Comparison of ENCODE assay signal across 26 cellular contexts in genomic region chr16:48250520-48251278, GRCh38. TPM values are rescaled to one million over a fixed set of nuclear protein-coding genes. Genes with fewer than 3 reads are reported as not detected.
DNase-seq lines count a peak whose midpoint lies in the region; ATAC-seq and TF ChIP-seq lines count a peak whose summit lies in the region.
"Had no signal": no experiment of that assay in that cellular context is flagged by ENCODE, and none has a peak within 500 bp of the region (broad histone marks: within the 10 kb centered on the region; RNA-seq: fewer than 3 reads in every experiment).

No MANE protein-coding gene starts in this region.

- H3K27ac Mint-ChIP-seq in activated naive CD8-positive, alpha-beta T cell: peak overlapping the region; percentile 35
- no peak overlapping the region for H3K27ac Mint-ChIP-seq in activated naive CD8-positive, alpha-beta T cell treated with anti-CD3 and anti-CD28 coated beads for 36 hours
- H3K27ac Mint-ChIP-seq in activated T-helper 2 cell treated with anti-CD3 and anti-CD28 coated beads, Interferon-gamma antibody, Interleukin-2, Interleukin-4, amounts not matched to agents 10 μg/mL and 5 μg/mL and 100 μg/mL, durations not matched to agents 14 hours and 24 hours and 36 hours: no peak overlapping the region
- H3K27ac Mint-ChIP-seq in endodermal cell: no peak overlapping the region
- H3K27ac Mint-ChIP-seq: B cell; stimulated activated naive CD8-positive, alpha-beta T cell treated with anti-CD3 and anti-CD28 coated beads, Interleukin-15, Interleukin-2, amounts not matched to agents 100 ng/mL and 50 ng/mL, for 24 hours; T-cell had no signal

- DNase-seq in activated naive CD8-positive, alpha-beta T cell treated with anti-CD3 and anti-CD28 coated beads for 36 hours: no peak
- DNase-seq in foreskin keratinocyte: peak in 1 of 2 donors; percentile 38
- no peak for DNase-seq in activated T-helper 2 cell treated with anti-CD3 and anti-CD28 coated beads, Interferon-gamma antibody, Interleukin-2, Interleukin-4, amounts not matched to agents 10 μg/mL and 5 μg/mL and 100 μg/mL, durations not matched to agents 14 hours and 24 hours and 36 hours (ENCODE audit: low spot score)
- DNase-seq in endodermal cell: no peak
- no peak for DNase-seq in BE2C
- DNase-seq: activated CD8-positive, alpha-beta T cell treated with anti-CD3 and anti-CD28 coated beads, Interleukin-2, amount 10 ng/mL, durations not matched to agents 7 days and 5 days; activated gamma-delta T cell; adrenal gland; effector CD4-positive, alpha-beta T cell; GDM1; mammary epithelial cell; NCI-H2107; NCI-H748 treated with DMSO at 0.1 percent for 48 hours; SJCRH30; T-cell; uterus had no signal

- WGBS in endodermal cell (ENCODE audit: insufficient coverage in 1 of 2, insufficient read length in 1 of 2), 2 experiments: 96 to 100% methylated on average over 3 to 4 of the region's 5 CpGs

- no peaks in the 10 kb centered on the region for H3K9me3 ChIP-seq in endodermal cell (ENCODE audit: control insufficient read depth, low read length)
- H3K9me3 ChIP-seq in BE2C: no peaks in the 10 kb centered on the region
- H3K9me3 ChIP-seq: A549, adrenal gland, prostate gland, SJCRH30, thoracic aorta, uterus had no signal

- H3K36me3 Mint-ChIP-seq in activated naive CD8-positive, alpha-beta T cell: peaks cover 9% of the 10 kb centered on the region
- peaks cover 11% of the 10 kb centered on the region for H3K36me3 Mint-ChIP-seq in activated naive CD8-positive, alpha-beta T cell treated with anti-CD3 and anti-CD28 coated beads for 36 hours
- peaks cover 36% of the 10 kb centered on the region for H3K36me3 Mint-ChIP-seq in activated T-helper 2 cell treated with anti-CD3 and anti-CD28 coated beads, Interferon-gamma antibody, Interleukin-2, Interleukin-4, amounts not matched to agents 10 μg/mL and 5 μg/mL and 100 μg/mL, durations not matched to agents 14 hours and 24 hours and 36 hours (ENCODE audit: low read depth)
- H3K36me3 Mint-ChIP-seq in endodermal cell (ENCODE audit: low read depth): peaks cover 18% of the 10 kb centered on the region

- no peak for TF ChIP-seq CTCF in VCaP (conservative IDR thresholded peaks at IDR 0.05)
- TF ChIP-seq CTCF in foreskin keratinocyte (conservative IDR thresholded peaks at IDR 0.05): no peak
- no peak for TF ChIP-seq CTCF in endodermal cell (conservative IDR thresholded peaks at IDR 0.05)
- TF ChIP-seq CTCF in BE2C (IDR thresholded peaks at IDR 0.05; ENCODE audit: low read depth, low read length): no peak

- H3K27me3 ChIP-seq in foreskin keratinocyte: no peaks in the 10 kb centered on the region
- H3K27me3 ChIP-seq in endodermal cell (ENCODE audit: control insufficient read depth, insufficient read depth, low read length, poor library complexity, severe bottlenecking): no peaks in the 10 kb centered on the region
- no peaks in the 10 kb centered on the region for H3K27me3 ChIP-seq in BE2C
- H3K27me3 ChIP-seq: adrenal gland, SJCRH30, uterus had no signal

- ATAC-seq in foreskin keratinocyte: peak; percentile 92
- no peak for ATAC-seq in HG03280 (IDR thresholded peaks at IDR 0.05; ENCODE audit: unreplicated experiment)
- ATAC-seq: A549; activated CD8-positive, alpha-beta T cell treated with anti-CD3 and anti-CD28 coated beads, Interleukin-2, amount 10 ng/mL, durations not matched to agents 7 days and 5 days; T-cell had no signal

- intact Hi-C loops in activated T-helper 2 cell treated with anti-CD3 and anti-CD28 coated beads, Interferon-gamma antibody, Interleukin-2, Interleukin-4, amounts not matched to agents 10 μg/mL and 5 μg/mL and 100 μg/mL, durations not matched to agents 14 hours and 24 hours and 36 hours (cut with micrococcal nuclease): no loop called here

- H3K9ac ChIP-seq in endodermal cell (ENCODE audit: extremely low read depth, low read length, poor library complexity, severe bottlenecking): no peak overlapping the region

- H3K27ac ChIP-seq in VCaP: peak overlapping the region; percentile 35
- H3K27ac ChIP-seq in foreskin keratinocyte: no peak overlapping the region
- H3K27ac ChIP-seq in endodermal cell (ENCODE audit: low read depth, low read length): no peak overlapping the region
- H3K27ac ChIP-seq: A549, adrenal gland, SJCRH30, thoracic aorta, uterus had no signal

- peaks cover 22% of the 10 kb centered on the region for H3K4me1 ChIP-seq in foreskin keratinocyte
- no peaks in the 10 kb centered on the region for H3K4me1 ChIP-seq in endodermal cell (ENCODE audit: control insufficient read depth, insufficient read depth, low read length)
- no peaks in the 10 kb centered on the region; the same call in 1 of the 2 replicates for H3K4me1 ChIP-seq in BE2C

- no peak overlapping the region for H3K4me3 Mint-ChIP-seq in activated naive CD8-positive, alpha-beta T cell
- no peak overlapping the region for H3K4me3 Mint-ChIP-seq in activated naive CD8-positive, alpha-beta T cell treated with anti-CD3 and anti-CD28 coated beads for 36 hours
- H3K4me3 Mint-ChIP-seq in activated T-helper 2 cell treated with anti-CD3 and anti-CD28 coated beads, Interferon-gamma antibody, Interleukin-2, Interleukin-4, amounts not matched to agents 10 μg/mL and 5 μg/mL and 100 μg/mL, durations not matched to agents 14 hours and 24 hours and 36 hours (ENCODE audit: low read depth): no peak overlapping the region
- no peak overlapping the region for H3K4me3 Mint-ChIP-seq in endodermal cell
- H3K4me3 Mint-ChIP-seq: activated CD8-positive, alpha-beta T cell treated with anti-CD3 and anti-CD28 coated beads, Interleukin-2, amount 10 ng/mL, durations not matched to agents 7 days and 5 days; B cell; stimulated activated naive CD8-positive, alpha-beta T cell treated with anti-CD3 and anti-CD28 coated beads, Interleukin-15, Interleukin-2, amounts not matched to agents 100 ng/mL and 50 ng/mL, for 24 hours; T-cell had no signal

- no peak overlapping the region for H3K4me3 ChIP-seq in endodermal cell (ENCODE audit: low read length)
- H3K4me3 ChIP-seq in BE2C (ENCODE audit: low read depth, low read length): no peak overlapping the region
- H3K4me3 ChIP-seq: A549, adrenal gland, prostate gland, SJCRH30, thoracic aorta, uterus had no signal

- H3K9me3 Mint-ChIP-seq in activated naive CD8-positive, alpha-beta T cell (ENCODE audit: low read depth): no peaks in the 10 kb centered on the region
- H3K9me3 Mint-ChIP-seq in activated naive CD8-positive, alpha-beta T cell treated with anti-CD3 and anti-CD28 coated beads for 36 hours: no peaks in the 10 kb centered on the region
- H3K9me3 Mint-ChIP-seq in activated T-helper 2 cell treated with anti-CD3 and anti-CD28 coated beads, Interferon-gamma antibody, Interleukin-2, Interleukin-4, amounts not matched to agents 10 μg/mL and 5 μg/mL and 100 μg/mL, durations not matched to agents 14 hours and 24 hours and 36 hours: no peaks in the 10 kb centered on the region
- H3K9me3 Mint-ChIP-seq in endodermal cell: no peaks in the 10 kb centered on the region
- H3K9me3 Mint-ChIP-seq: brain; stimulated activated naive CD8-positive, alpha-beta T cell treated with anti-CD3 and anti-CD28 coated beads, Interleukin-15, Interleukin-2, amounts not matched to agents 100 ng/mL and 50 ng/mL, for 24 hours; T-cell had no signal

- H3K36me3 ChIP-seq in endodermal cell (ENCODE audit: control insufficient read depth, insufficient read depth, low read length) (peaks cover 28% of the 10 kb centered on the region), BE2C (peaks cover 26% of the 10 kb centered on the region)
- H3K36me3 ChIP-seq: prostate gland, uterus had no signal

- peaks cover 52% of the 10 kb centered on the region for H3K4me1 Mint-ChIP-seq in activated naive CD8-positive, alpha-beta T cell (ENCODE audit: low read depth)
- H3K4me1 Mint-ChIP-seq in activated naive CD8-positive, alpha-beta T cell treated with anti-CD3 and anti-CD28 coated beads for 36 hours: peaks cover 29% of the 10 kb centered on the region
- H3K4me1 Mint-ChIP-seq in activated T-helper 2 cell treated with anti-CD3 and anti-CD28 coated beads, Interferon-gamma antibody, Interleukin-2, Interleukin-4, amounts not matched to agents 10 μg/mL and 5 μg/mL and 100 μg/mL, durations not matched to agents 14 hours and 24 hours and 36 hours (ENCODE audit: low read depth): peaks cover 25% of the 10 kb centered on the region
- peaks cover 14% of the 10 kb centered on the region for H3K4me1 Mint-ChIP-seq in endodermal cell

- H3K27me3 Mint-ChIP-seq in activated naive CD8-positive, alpha-beta T cell: no peaks in the 10 kb centered on the region
- no peaks in the 10 kb centered on the region for H3K27me3 Mint-ChIP-seq in activated naive CD8-positive, alpha-beta T cell treated with anti-CD3 and anti-CD28 coated beads for 36 hours
- H3K27me3 Mint-ChIP-seq in activated T-helper 2 cell treated with anti-CD3 and anti-CD28 coated beads, Interferon-gamma antibody, Interleukin-2, Interleukin-4, amounts not matched to agents 10 μg/mL and 5 μg/mL and 100 μg/mL, durations not matched to agents 14 hours and 24 hours and 36 hours (ENCODE audit: low read depth): no peaks in the 10 kb centered on the region
- H3K27me3 Mint-ChIP-seq in endodermal cell (ENCODE audit: insufficient read depth): no peaks in the 10 kb centered on the region
- H3K27me3 Mint-ChIP-seq: B cell; brain; stimulated activated naive CD8-positive, alpha-beta T cell treated with anti-CD3 and anti-CD28 coated beads, Interleukin-15, Interleukin-2, amounts not matched to agents 100 ng/mL and 50 ng/mL, for 24 hours; T-cell had no signal

RNA-seq across cellular contexts. Expression of gene ABCC11, which starts 3.4 kb away (rescaled TPM):
- under 1 TPM; 0.14 to 0.16 TPM for total RNA-seq in activated naive CD8-positive, alpha-beta T cell treated with anti-CD3 and anti-CD28 coated beads for 36 hours
- total RNA-seq in foreskin keratinocyte (0.10 and 0.11 TPM in 2 replicates), endodermal cell (under 1 TPM in 1 of 2 donors, not detected in 1; 0.70 TPM)
- polyA plus RNA-seq in foreskin keratinocyte: 0.03 and 0.09 TPM in 2 replicates
- total RNA-seq in activated T-helper 2 cell treated with anti-CD3 and anti-CD28 coated beads, Interferon-gamma antibody, Interleukin-2, Interleukin-4, amounts not matched to agents 10 μg/mL and 5 μg/mL and 100 μg/mL, durations not matched to agents 14 hours and 24 hours and 36 hours: 0.05 and 0.09 TPM in 2 replicates
- polyA plus RNA-seq in endodermal cell (2013, experiment 1 of 2): not detected
- 0.41 TPM for polyA plus RNA-seq in endodermal cell (2013, experiment 2 of 2)
- polyA plus RNA-seq in BE2C (2012; ENCODE audit: insufficient read depth, insufficient read length, low read depth): 1.1 TPM
- total RNA-seq: activated CD8-positive, alpha-beta T cell treated with anti-CD3 and anti-CD28 coated beads, Interleukin-2, amount 10 ng/mL, durations not matched to agents 7 days and 5 days; B cell; M059J; thoracic aorta had no signal

RNA-seq across cellular contexts. Expression of gene LONP2, which starts 6.6 kb away (rescaled TPM):
- 10 to 100 TPM; 52.2 to 53.0 TPM for total RNA-seq in activated naive CD8-positive, alpha-beta T cell treated with anti-CD3 and anti-CD28 coated beads for 36 hours
- 53.5 and 55.8 TPM in 2 replicates for total RNA-seq in foreskin keratinocyte
- 13.1 and 15.1 TPM in 2 replicates for polyA plus RNA-seq in foreskin keratinocyte
- total RNA-seq in activated T-helper 2 cell treated with anti-CD3 and anti-CD28 coated beads, Interferon-gamma antibody, Interleukin-2, Interleukin-4, amounts not matched to agents 10 μg/mL and 5 μg/mL and 100 μg/mL, durations not matched to agents 14 hours and 24 hours and 36 hours: 49.7 and 54.2 TPM in 2 replicates
- 10 to 100 TPM; 33.2 to 33.6 TPM for total RNA-seq in endodermal cell
- polyA plus RNA-seq in endodermal cell (2013, experiment 1 of 2): 27.2 TPM
- polyA plus RNA-seq in endodermal cell (2013, experiment 2 of 2): 25.0 TPM
- 31.8 TPM for polyA plus RNA-seq in BE2C (2012; ENCODE audit: insufficient read depth, insufficient read length, low read depth)
